ENCODE assay signal across 8 cellular contexts in genomic region chrX:40735318-40736169, GRCh38. TPM values are rescaled to one million over a fixed set of nuclear protein-coding genes. Genes with fewer than 3 reads are reported as not detected.
DNase-seq lines count a peak whose midpoint lies in the region; ATAC-seq and TF ChIP-seq lines count a peak whose summit lies in the region.

TSS of gene MED14 (minus strand) at chrX:40735542. CDS start at chrX:40735412, 130 bp downstream.

- no peaks in the 10 kb centered on the region for H3K27me3 Mint-ChIP-seq in chondrocyte (ENCODE audit: low read depth)

- H3K4me3 Mint-ChIP-seq in chondrocyte (ENCODE audit: unreplicated experiment) = peak within 1 kb of the TSS; percentile 91

- H3K4me3 ChIP-seq in BE2C (ENCODE audit: low read depth, low read length) = peak within 1 kb of the TSS; percentile 79

- no peaks in the 10 kb centered on the region for H3K9me3 ChIP-seq in BE2C

- peak within 1 kb of the TSS; percentile 99 for H3K27ac Mint-ChIP-seq in chondrocyte (ENCODE audit: unreplicated experiment)

- DNase-seq in BE2C (peak; percentile 90), NCI-H510A (lab: John Stamatoyannopoulos, UW) (peak; percentile 81), chondrocyte (ENCODE audit: low spot score) (no peak), kidney glomerular epithelial cell (lab: John Stamatoyannopoulos, UW) (peak; percentile 70)
- DNase-seq in activated CD4-positive, alpha-beta T cell treated with anti-CD3 and anti-CD28 coated beads for 24 hours (ENCODE audit: low read depth in 2 of 2) = peak; percentile 72 to 93
- peak; percentile 72 to 73 for DNase-seq in stimulated activated CD4-positive, alpha-beta T cell treated with anti-CD3 and anti-CD28 coated beads, Interleukin-1b, Interleukin-23, amount 100 ng/mL, for 1 hour (ENCODE audit: low read depth in 2 of 2)

- TF ChIP-seq POLR2A in GM19193 (IDR thresholded peaks at IDR 0.05; ENCODE audit: extremely low read depth, insufficient read depth, insufficient read length) = peak; percentile 77

- H3K4me1 ChIP-seq in BE2C = no peaks in the 10 kb centered on the region

- peak; percentile 56 for TF ChIP-seq CTCF in BE2C (IDR thresholded peaks at IDR 0.05; ENCODE audit: low read depth, low read length)
- TF ChIP-seq CTCF in chondrocyte (IDR thresholded peaks at IDR 0.05) = peak; percentile 75

- ATAC-seq in HG03439 (IDR thresholded peaks at IDR 0.05; ENCODE audit: unreplicated experiment) = peak; percentile 91

- no peaks in the 10 kb centered on the region for H3K36me3 Mint-ChIP-seq in chondrocyte (ENCODE audit: low read depth)

- no peaks in the 10 kb centered on the region for H3K9me3 Mint-ChIP-seq in chondrocyte (ENCODE audit: low read depth)

- peaks cover 46% of the 10 kb centered on the region for H3K4me1 Mint-ChIP-seq in chondrocyte (ENCODE audit: low read depth)

- no peaks in the 10 kb centered on the region for H3K27me3 ChIP-seq in BE2C

- H3K36me3 ChIP-seq in BE2C = no peaks in the 10 kb centered on the region

RNA-seq across cellular contexts. Expression of gene MED14, which starts in this region (rescaled TPM):
- 37.8 TPM for polyA plus RNA-seq in BE2C (2012; ENCODE audit: insufficient read depth, insufficient read length, low read depth)
- 53.0 to 69.3 TPM (median 62.9 TPM) in 3 replicates for total RNA-seq in chondrocyte
